8 cellular contexts compared by ENCODE assay signal in genomic region chr9:93133641-93134017, GRCh38. TPM values are rescaled to one million over a fixed set of nuclear protein-coding genes. Genes with fewer than 3 reads are reported as not detected.
DNase-seq lines count a peak whose midpoint lies in the region; ATAC-seq and TF ChIP-seq lines count a peak whose summit lies in the region.

No MANE protein-coding gene starts in this region.

- H2AFZ ChIP-seq in PC-9 (peak overlapping the region; percentile 88), neuron (ENCODE audit: low read depth, low read length) (peak overlapping the region; percentile 96)

- DNase-seq in AG10803 (ENCODE audit: low read depth) (peak; percentile 80), PC-9 (peak; percentile 58), germinal center (ENCODE audit: low spot score) (peak; percentile 59), upper lobe of right lung (peak; percentile 88)
- peak; percentile 62 for DNase-seq in activated naive CD4-positive, alpha-beta T cell treated with Interleukin-2 at 50 U/mL for 16 hours

- H3K79me2 ChIP-seq in PC-9 (ENCODE audit: low read depth) = peaks cover 53% of the 10 kb centered on the region

- BruUV-seq in PC-9 (replicated peaks; lab: Mats Ljungman, UMichigan) = no TSS peak

- H3K9me3 ChIP-seq in PC-9 (ENCODE audit: insufficient read depth, low read depth) (no peaks in the 10 kb centered on the region), neuron (ENCODE audit: low read length) (peaks cover 2% of the 10 kb centered on the region), upper lobe of right lung (no peaks in the 10 kb centered on the region)

- H3K36me3 ChIP-seq in PC-9 (ENCODE audit: low read depth) (no peaks in the 10 kb centered on the region), neuron (ENCODE audit: insufficient read depth, low read length) (no peaks in the 10 kb centered on the region), upper lobe of right lung (no peaks in the 10 kb centered on the region)

- peaks cover 3% of the 10 kb centered on the region; the same call in 1 of the 2 replicates for H3F3A ChIP-seq in PC-9 (ENCODE audit: insufficient read depth, low read depth)

- CTCF ChIA-PET in PC-9 (lab: Charles Lee) = interaction anchor here (0.6 to 0.7 kb wide), 2 partner anchors 196 to 881 kb away, joined by 3 read pairs; no protein-coding TSS in a partner anchor

- H3K27ac ChIP-seq in PC-9 (peak overlapping the region; percentile 35), upper lobe of right lung (peak overlapping the region; percentile 96)

- H3K27me3 ChIP-seq in PC-9 (ENCODE audit: insufficient read depth, low read depth) = no peaks in the 10 kb centered on the region
- peaks cover 4% of the 10 kb centered on the region for H3K27me3 ChIP-seq in neuron (ENCODE audit: insufficient read depth, low read length)
- no peaks in the 10 kb centered on the region for H3K27me3 ChIP-seq in upper lobe of right lung

- ATAC-seq in GM18909 (IDR thresholded peaks at IDR 0.05; ENCODE audit: poor library complexity, unreplicated experiment) (peak; percentile 50), HG03139 (IDR thresholded peaks at IDR 0.05; ENCODE audit: unreplicated experiment) (peak; percentile 29), upper lobe of right lung (peak; percentile 66)

- TF ChIP-seq CTCF in AG10803 (conservative IDR thresholded peaks at IDR 0.05; ENCODE audit: low read length) = no peak
- no peak for TF ChIP-seq CTCF in PC-9 (conservative IDR thresholded peaks at IDR 0.05)
- no peak for TF ChIP-seq CTCF in upper lobe of right lung (IDR thresholded peaks at IDR 0.05)

- H4K20me1 ChIP-seq in PC-9 (ENCODE audit: insufficient read depth) = peaks cover 36% of the 10 kb centered on the region

- intact Hi-C loops in PC-9 (cut with micrococcal nuclease; ENCODE audit: unreplicated experiment) (loop anchor here (2.0 to 5.0 kb wide), 2 partner anchors 15 to 444 kb away; partner anchors contain the start of gene PHF2), upper lobe of right lung (cut with DNase I) (no loop called here)

- H3K4me1 ChIP-seq in PC-9 (replicated peaks; ENCODE audit: insufficient read depth) (peaks cover 26% of the 10 kb centered on the region), neuron (ENCODE audit: insufficient read depth, low read length) (peaks cover 16% of the 10 kb centered on the region), upper lobe of right lung (peaks cover 56% of the 10 kb centered on the region)

- POLR2A ChIA-PET in PC-9 (lab: Charles Lee; ENCODE audit: unreplicated experiment) = interaction anchor here (0.6 to 0.7 kb wide), 4 partner anchors 11 to 35 kb away, joined by 3 to 14 read pairs (median 5); no protein-coding TSS in a partner anchor

- H3K9me2 ChIP-seq in PC-9 (ENCODE audit: insufficient read depth) = no peaks in the 10 kb centered on the region

- peak overlapping the region; percentile 82 for H3K4me2 ChIP-seq in PC-9

- H3K4me3 ChIP-seq in AG10803 (ENCODE audit: low read length) (peak overlapping the region; percentile 76), PC-9 (peak overlapping the region; percentile 88), neuron (ENCODE audit: low read length) (peak overlapping the region; percentile 79), upper lobe of right lung (peak overlapping the region; percentile 91)

RNA-seq across cellular contexts. Expression of gene NINJ1, which starts 0.4 kb away (rescaled TPM):
- total RNA-seq in PC-9 (2021) (115 TPM in 2 replicates), upper lobe of right lung (53.2 TPM)

RNA-seq across cellular contexts. Expression of gene CARD19, which starts 37.6 kb away (rescaled TPM):
- 97.5 and 122 TPM in 2 replicates for total RNA-seq in PC-9 (2021)
- 31.8 TPM for total RNA-seq in upper lobe of right lung

RNA-seq across cellular contexts. Expression of gene WNK2, which starts 50.3 kb away (rescaled TPM):
- 44.6 and 61.3 TPM in 2 replicates for total RNA-seq in PC-9 (2021)
- 0.35 TPM for total RNA-seq in upper lobe of right lung

Comparison
In these comparisons a context has a peak if more than half of its experiments do, and no peak if none do; other contexts are left out.
1. Peak in every context shown above with its lines: DNase-seq, ATAC-seq, H3K4me3 ChIP-seq and H3K27ac ChIP-seq.
2. RNA of gene WNK2, which starts 50.3 kb away (total RNA-seq): 44.6 to 61.3 TPM in PC-9; 0.35 TPM in upper lobe of right lung (single experiment); every median in the first group is over 10 times any median in the second.